Comparison of ENCODE assay signal across 37 cellular contexts in the genomic region with DNA sequence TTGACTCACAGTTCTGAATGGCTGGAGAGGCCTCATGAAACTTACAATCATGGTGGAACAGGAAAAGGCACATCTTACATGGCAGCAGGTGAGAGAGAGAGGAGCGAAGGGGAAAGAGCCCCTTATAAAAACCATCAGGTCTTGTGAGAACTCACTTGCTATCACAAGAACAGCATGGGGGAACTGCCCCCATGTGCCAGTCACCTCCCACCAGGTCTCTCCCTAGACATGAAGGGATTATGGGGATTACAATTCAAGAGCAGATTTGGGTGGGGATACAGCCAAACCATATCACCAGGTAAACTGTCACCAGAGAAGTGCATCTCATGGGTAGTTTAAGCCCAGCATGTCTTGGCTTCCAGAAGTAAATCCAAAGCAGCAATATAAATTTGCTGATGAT.
"Had no signal": no experiment of that assay in that cellular context is flagged by ENCODE, and none has a peak within 500 bp of the region (broad histone marks: within the 10 kb centered on the region; RNA-seq: fewer than 3 reads in every experiment).

No MANE protein-coding gene starts in this region.

- H3K27me3 Mint-ChIP-seq: activated CD4-positive, alpha-beta T cell treated with anti-CD3 and anti-CD28 coated beads for 36 hours; activated naive CD8-positive, alpha-beta T cell; activated naive CD8-positive, alpha-beta T cell treated with anti-CD3 and anti-CD28 coated beads, Interleukin-2, amount 50 U/mL, for 24 hours; activated T-cell treated with anti-CD3 and anti-CD28 coated beads, Interleukin-2, amount 50 U/mL, for 24 hours; central memory CD8-positive, alpha-beta T cell had no signal

- DNase-seq: activated CD4-positive, alpha-beta memory T cell treated with anti-CD3 and anti-CD28 coated beads, Interleukin-2, amount 10 ng/mL, durations not matched to agents 7 days and 5 days; activated CD4-positive, alpha-beta T cell treated with anti-CD3 and anti-CD28 coated beads for 1 hour; activated CD4-positive, alpha-beta T cell treated with anti-CD3 and anti-CD28 coated beads for 36 hours; activated CD4-positive, alpha-beta T cell treated with anti-CD3 and anti-CD28 coated beads for 48 hours; activated CD4-positive, alpha-beta T cell treated with anti-CD3 and anti-CD28 coated beads, Interleukin-2, amount 10 ng/mL, durations not matched to agents 7 days and 5 days; activated CD4-positive, alpha-beta T cell treated with anti-CD3 and anti-CD28 coated beads, Interleukin-2, amount 50 U/mL, for 48 hours; activated CD4-positive, CD25-positive, alpha-beta regulatory T cell; activated CD8-positive, alpha-beta memory T cell treated with anti-CD3 and anti-CD28 coated beads for 24 hours; activated CD8-positive, alpha-beta memory T cell treated with anti-CD3 and anti-CD28 coated beads, Interleukin-2, amount 10 ng/mL, durations not matched to agents 7 days and 5 days; activated CD8-positive, alpha-beta memory T cell treated with anti-CD3 and anti-CD28 coated beads, Interleukin-2, amount 50 U/mL, for 48 hours; activated CD8-positive, alpha-beta T cell treated with anti-CD3 and anti-CD28 coated beads, Interleukin-2, amount 10 ng/mL, durations not matched to agents 7 days and 5 days; activated effector memory CD4-positive, alpha-beta T cell treated with Interleukin-2 at 50 U/mL for 16 hours; activated gamma-delta T cell; activated naive CD4-positive, alpha-beta T cell treated with anti-CD3 and anti-CD28 coated beads, Interleukin-2, amount 10 ng/mL, durations not matched to agents 7 days and 5 days; activated naive CD4-positive, alpha-beta T cell treated with Interleukin-2 at 50 U/mL for 16 hours; activated naive CD8-positive, alpha-beta T cell treated with anti-CD3 and anti-CD28 coated beads, Interleukin-2, amount 10 ng/mL, durations not matched to agents 7 days and 5 days; activated naive CD8-positive, alpha-beta T cell treated with anti-CD3 and anti-CD28 coated beads, Interleukin-2, amount 50 U/mL, for 24 hours; activated T-cell treated with anti-CD3 and anti-CD28 coated beads, Interleukin-2, amount 50 U/mL, for 24 hours; activated T-cell treated with anti-CD3 and anti-CD28 coated beads, Interleukin-2, amount 50 U/mL, for 48 hours; amygdala; anterior cingulate cortex; caudate nucleus; cerebellar nuclear complex; T-helper 17 cell; T-helper 9 cell; WERI-Rb-1 had no signal

- H3K36me3 Mint-ChIP-seq: activated CD8-positive, alpha-beta memory T cell treated with anti-CD3 and anti-CD28 coated beads, Interleukin-2, amount 10 ng/mL, durations not matched to agents 7 days and 5 days; activated naive CD4-positive, alpha-beta T cell treated with anti-CD3 and anti-CD28 coated beads, Interleukin-2, amount 10 ng/mL, durations not matched to agents 7 days and 5 days; activated naive CD4-positive, alpha-beta T cell treated with anti-CD3 and anti-CD28 coated beads, Interleukin-2, amount 50 U/mL, for 24 hours; activated naive CD8-positive, alpha-beta T cell; activated naive CD8-positive, alpha-beta T cell treated with anti-CD3 and anti-CD28 coated beads, Interleukin-2, amount 10 ng/mL, durations not matched to agents 7 days and 5 days; brain; WTC11 had no signal

- H3K4me3 ChIP-seq: ascending aorta, cardiac muscle cell had no signal

- ATAC-seq: activated CD4-positive, alpha-beta T cell treated with anti-CD3 and anti-CD28 coated beads for 36 hours; activated CD4-positive, CD25-positive, alpha-beta regulatory T cell treated with anti-CD3 and anti-CD28 coated beads, Interleukin-2, amount 50 U/mL, for 24 hours; activated CD8-positive, alpha-beta memory T cell treated with anti-CD3 and anti-CD28 coated beads, Interleukin-2, amount 10 ng/mL, durations not matched to agents 7 days and 5 days; activated CD8-positive, alpha-beta T cell treated with anti-CD3 and anti-CD28 coated beads, Interleukin-2, amount 10 ng/mL, durations not matched to agents 7 days and 5 days; activated naive CD8-positive, alpha-beta T cell treated with anti-CD3 and anti-CD28 coated beads, Interleukin-2, amount 50 U/mL, for 24 hours; T-helper 17 cell; WTC11 had no signal

- H3K36me3 ChIP-seq: ascending aorta, cardiac muscle cell, WERI-Rb-1 had no signal

- FAIRE-seq: bronchial epithelial cell, TTC549 had no signal

- H3K27ac Mint-ChIP-seq: activated CD4-positive, alpha-beta memory T cell treated with anti-CD3 and anti-CD28 coated beads, Interleukin-2, amount 10 ng/mL, durations not matched to agents 7 days and 5 days; activated CD4-positive, alpha-beta T cell treated with anti-CD3 and anti-CD28 coated beads for 36 hours; activated CD4-positive, alpha-beta T cell treated with anti-CD3 and anti-CD28 coated beads, Interleukin-2, amount 10 ng/mL, durations not matched to agents 7 days and 5 days; activated CD8-positive, alpha-beta memory T cell treated with anti-CD3 and anti-CD28 coated beads, Interleukin-2, amount 10 ng/mL, durations not matched to agents 7 days and 5 days; activated CD8-positive, alpha-beta T cell treated with anti-CD3 and anti-CD28 coated beads, Interleukin-2, amount 10 ng/mL, durations not matched to agents 7 days and 5 days; activated naive CD4-positive, alpha-beta T cell treated with anti-CD3 and anti-CD28 coated beads, Interleukin-2, amount 10 ng/mL, durations not matched to agents 7 days and 5 days; activated naive CD4-positive, alpha-beta T cell treated with anti-CD3 and anti-CD28 coated beads, Interleukin-2, amount 50 U/mL, for 24 hours; activated naive CD8-positive, alpha-beta T cell; activated naive CD8-positive, alpha-beta T cell treated with anti-CD3 and anti-CD28 coated beads, Interleukin-2, amount 10 ng/mL, durations not matched to agents 7 days and 5 days; activated naive CD8-positive, alpha-beta T cell treated with anti-CD3 and anti-CD28 coated beads, Interleukin-2, amount 50 U/mL, for 24 hours; activated T-cell treated with anti-CD3 and anti-CD28 coated beads, Interleukin-2, amount 50 U/mL, for 24 hours; activated T-helper 2 cell treated with anti-CD3 and anti-CD28 coated beads, Interferon-gamma antibody, Interleukin-2, Interleukin-4, amounts not matched to agents 10 μg/mL and 5 μg/mL and 100 μg/mL, durations not matched to agents 14 hours and 24 hours and 36 hours; brain; T-helper 17 cell; WTC11 had no signal

- H3K9me3 ChIP-seq: ascending aorta had no signal

- H3K9me3 Mint-ChIP-seq: activated CD4-positive, alpha-beta memory T cell treated with anti-CD3 and anti-CD28 coated beads, Interleukin-2, amount 10 ng/mL, durations not matched to agents 7 days and 5 days; activated naive CD4-positive, alpha-beta T cell treated with anti-CD3 and anti-CD28 coated beads, Interleukin-2, amount 10 ng/mL, durations not matched to agents 7 days and 5 days; activated naive CD4-positive, alpha-beta T cell treated with anti-CD3 and anti-CD28 coated beads, Interleukin-2, amount 50 U/mL, for 24 hours; activated naive CD8-positive, alpha-beta T cell treated with anti-CD3 and anti-CD28 coated beads, Interleukin-2, amount 10 ng/mL, durations not matched to agents 7 days and 5 days; activated naive CD8-positive, alpha-beta T cell treated with anti-CD3 and anti-CD28 coated beads, Interleukin-2, amount 50 U/mL, for 24 hours; activated T-cell treated with anti-CD3 and anti-CD28 coated beads, Interleukin-2, amount 50 U/mL, for 24 hours; activated T-helper 2 cell treated with anti-CD3 and anti-CD28 coated beads, Interferon-gamma antibody, Interleukin-2, Interleukin-4, amounts not matched to agents 10 μg/mL and 5 μg/mL and 100 μg/mL, durations not matched to agents 14 hours and 24 hours and 36 hours; brain; central memory CD8-positive, alpha-beta T cell; WTC11 had no signal

- H3K4me3 Mint-ChIP-seq: activated CD4-positive, alpha-beta memory T cell treated with anti-CD3 and anti-CD28 coated beads, Interleukin-2, amount 10 ng/mL, durations not matched to agents 7 days and 5 days; activated CD4-positive, alpha-beta T cell treated with anti-CD3 and anti-CD28 coated beads for 36 hours; activated CD4-positive, alpha-beta T cell treated with anti-CD3 and anti-CD28 coated beads, Interleukin-2, amount 10 ng/mL, durations not matched to agents 7 days and 5 days; activated CD8-positive, alpha-beta memory T cell treated with anti-CD3 and anti-CD28 coated beads, Interleukin-2, amount 10 ng/mL, durations not matched to agents 7 days and 5 days; activated CD8-positive, alpha-beta T cell treated with anti-CD3 and anti-CD28 coated beads, Interleukin-2, amount 10 ng/mL, durations not matched to agents 7 days and 5 days; activated naive CD4-positive, alpha-beta T cell treated with anti-CD3 and anti-CD28 coated beads, Interleukin-2, amount 10 ng/mL, durations not matched to agents 7 days and 5 days; activated naive CD4-positive, alpha-beta T cell treated with anti-CD3 and anti-CD28 coated beads, Interleukin-2, amount 50 U/mL, for 24 hours; activated naive CD8-positive, alpha-beta T cell; activated naive CD8-positive, alpha-beta T cell treated with anti-CD3 and anti-CD28 coated beads, Interleukin-2, amount 10 ng/mL, durations not matched to agents 7 days and 5 days; activated naive CD8-positive, alpha-beta T cell treated with anti-CD3 and anti-CD28 coated beads, Interleukin-2, amount 50 U/mL, for 24 hours; activated T-cell treated with anti-CD3 and anti-CD28 coated beads, Interleukin-2, amount 50 U/mL, for 24 hours; brain; central memory CD8-positive, alpha-beta T cell; T-helper 17 cell; WTC11 had no signal

- H3K4me1 Mint-ChIP-seq: activated CD4-positive, alpha-beta memory T cell treated with anti-CD3 and anti-CD28 coated beads, Interleukin-2, amount 10 ng/mL, durations not matched to agents 7 days and 5 days; activated CD4-positive, alpha-beta T cell treated with anti-CD3 and anti-CD28 coated beads for 36 hours; activated CD4-positive, alpha-beta T cell treated with anti-CD3 and anti-CD28 coated beads, Interleukin-2, amount 10 ng/mL, durations not matched to agents 7 days and 5 days; activated CD8-positive, alpha-beta memory T cell treated with anti-CD3 and anti-CD28 coated beads, Interleukin-2, amount 10 ng/mL, durations not matched to agents 7 days and 5 days; activated naive CD4-positive, alpha-beta T cell treated with anti-CD3 and anti-CD28 coated beads, Interleukin-2, amount 10 ng/mL, durations not matched to agents 7 days and 5 days; activated naive CD4-positive, alpha-beta T cell treated with anti-CD3 and anti-CD28 coated beads, Interleukin-2, amount 50 U/mL, for 24 hours; activated naive CD8-positive, alpha-beta T cell treated with anti-CD3 and anti-CD28 coated beads, Interleukin-2, amount 50 U/mL, for 24 hours; brain; WTC11 had no signal

- H3K4me1 ChIP-seq: ascending aorta had no signal

- H3K27ac ChIP-seq: ascending aorta, cardiac muscle cell, WERI-Rb-1 had no signal

- H3K27me3 ChIP-seq: ascending aorta, cardiac muscle cell had no signal
